In genomic region chr3:112074006-112074405, GRCh38 we compare ENCODE assay signal across 1 cellular context.
TF ChIP-seq lines count a peak whose summit lies in the region.

No MANE protein-coding gene starts in this region.

TF ChIP-seq in HCT116, 20 proteins besides CTCF, POLR2A, EP300 and RAD21 (continued from another document):
- TF ChIP-seq REST (IDR thresholded peaks at IDR 0.05; ENCODE audit: low read depth): no peak
- TF ChIP-seq TCF7L2 (IDR thresholded peaks at IDR 0.05; ENCODE audit: borderline replicate concordance, extremely low read depth, insufficient read depth, insufficient read length): no peak
- no peak for TF ChIP-seq SRF (IDR thresholded peaks at IDR 0.05; ENCODE audit: low read depth)
- TF ChIP-seq CBX3 (IDR thresholded peaks at IDR 0.05; ENCODE audit: low read depth): no peak
- TF ChIP-seq ELF1 (IDR thresholded peaks at IDR 0.05; ENCODE audit: borderline replicate concordance, low read depth): no peak
- no peak for TF ChIP-seq ZNF274 (IDR thresholded peaks at IDR 0.05; ENCODE audit: low read depth, low read length)
- TF ChIP-seq ATF3 (IDR thresholded peaks at IDR 0.05): no peak
- no peak for TF ChIP-seq POLR2AphosphoS5 (IDR thresholded peaks at IDR 0.05; ENCODE audit: low read depth, low read length)
- TF ChIP-seq ZBTB33 (IDR thresholded peaks at IDR 0.05; ENCODE audit: extremely low read depth, insufficient replicate concordance, low read length): no peak
- no peak for TF ChIP-seq MAX (IDR thresholded peaks at IDR 0.05)
TF ChIP-seq in HCT116: peak in this region for 0.
